10 cellular contexts compared by ENCODE assay signal in the genomic region with DNA sequence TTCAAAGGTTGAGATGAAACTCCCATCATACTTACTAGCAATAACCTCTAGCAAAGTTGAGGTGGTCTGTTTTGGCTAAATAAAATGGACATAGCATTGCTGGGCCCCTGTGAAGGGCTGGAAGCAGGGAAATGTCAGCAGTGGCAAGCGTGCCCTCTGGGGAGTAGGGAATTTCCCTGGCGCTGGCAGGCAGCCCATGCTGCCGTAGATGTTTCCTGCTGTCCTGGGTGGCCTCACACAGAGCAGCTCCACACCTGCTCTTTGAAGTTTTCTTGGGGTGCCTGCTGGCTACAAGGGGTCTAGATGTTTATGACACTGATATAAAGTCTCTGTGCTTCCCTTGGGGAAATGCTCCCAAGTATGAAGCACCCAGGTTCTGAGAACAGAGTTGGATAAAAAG. TPM values are rescaled to one million over a fixed set of nuclear protein-coding genes. Genes with fewer than 3 reads are reported as not detected.
A peak's percentile ranks its signal among the peaks of the same experiment; 100 is the strongest.
DNase-seq lines count a peak whose midpoint lies in the region; ATAC-seq, FAIRE-seq and TF ChIP-seq lines count a peak whose summit lies in the region.
"Had no signal": no experiment of that assay in that cellular context is flagged by ENCODE, and none has a peak within 500 bp of the region (broad histone marks: within the 10 kb centered on the region; RNA-seq: fewer than 3 reads in every experiment).

No MANE protein-coding gene starts in this region.

- no peak overlapping the region for H2BK5ac ChIP-seq in mesenchymal stem cell (ENCODE audit: low read depth, low read length, poor library complexity, severe bottlenecking)

- H3K27me3 Mint-ChIP-seq in activated naive CD4-positive, alpha-beta T cell treated with anti-CD3 and anti-CD28 coated beads for 36 hours (ENCODE audit: low read depth) = no peaks in the 10 kb centered on the region
- H3K27me3 Mint-ChIP-seq in activated naive CD4-positive, alpha-beta T cell treated with anti-CD3 and anti-CD28 coated beads, Interleukin-2, amount 10 ng/mL, durations not matched to agents 7 days and 5 days = no peaks in the 10 kb centered on the region
- H3K27me3 Mint-ChIP-seq: type B pancreatic cell had no signal

- no peak for TF ChIP-seq CTCF in thoracic aorta (IDR thresholded peaks at IDR 0.05)
- TF ChIP-seq CTCF in kidney (IDR thresholded peaks at IDR 0.05; ENCODE audit: borderline replicate concordance, extremely low read depth, insufficient read depth) = no peak

- H3K4me3 ChIP-seq in SK-N-MC (peak overlapping the region; percentile 2; the same call in 1 of the 2 replicates), thoracic aorta (no peak overlapping the region), kidney (ENCODE audit: low read length in 2 of 2) (no peak overlapping the region), mesenchymal stem cell (ENCODE audit: insufficient read depth in 1 of 2, low read depth in 1 of 2, low read length in 2 of 2) (no peak overlapping the region)
- H3K4me3 ChIP-seq: skin epidermis had no signal

- no peak overlapping the region for H3K9ac ChIP-seq in SK-N-MC (ENCODE audit: insufficient read length)
- H3K9ac ChIP-seq in kidney (ENCODE audit: low read length in 2 of 2) = no peak overlapping the region
- no peak overlapping the region for H3K9ac ChIP-seq in mesenchymal stem cell (ENCODE audit: low read length)

- no peak for FAIRE-seq in kidney (lab: Jason Lieb, UNC)

- H3K27ac Mint-ChIP-seq in activated naive CD4-positive, alpha-beta T cell treated with anti-CD3 and anti-CD28 coated beads for 36 hours = peak overlapping the region; percentile 70
- H3K27ac Mint-ChIP-seq in activated naive CD4-positive, alpha-beta T cell treated with anti-CD3 and anti-CD28 coated beads, Interleukin-2, amount 10 ng/mL, durations not matched to agents 7 days and 5 days = no peak overlapping the region
- H3K27ac Mint-ChIP-seq: type B pancreatic cell had no signal

- H3K4me3 Mint-ChIP-seq in activated naive CD4-positive, alpha-beta T cell treated with anti-CD3 and anti-CD28 coated beads for 36 hours = peak overlapping the region; percentile 13
- H3K4me3 Mint-ChIP-seq in activated naive CD4-positive, alpha-beta T cell treated with anti-CD3 and anti-CD28 coated beads, Interleukin-2, amount 10 ng/mL, durations not matched to agents 7 days and 5 days = no peak overlapping the region
- H3K4me3 Mint-ChIP-seq: type B pancreatic cell had no signal

- peak; percentile 74 for DNase-seq in activated naive CD4-positive, alpha-beta T cell treated with anti-CD3 and anti-CD28 coated beads for 36 hours
- no peak for DNase-seq in activated naive CD4-positive, alpha-beta T cell treated with anti-CD3 and anti-CD28 coated beads, Interleukin-2, amount 10 ng/mL, durations not matched to agents 7 days and 5 days
- DNase-seq in SK-N-MC (ENCODE audit: low read depth, low spot score) = no peak
- peak; percentile 66 for DNase-seq in glomerular visceral epithelial cell (ENCODE audit: extremely low spot score)
- DNase-seq in thoracic aorta (ENCODE audit: low spot score) = no peak
- DNase-seq in kidney = no peak
- no peak for DNase-seq in mesenchymal stem cell

- H3K36me3 ChIP-seq in SK-N-MC (ENCODE audit: insufficient read depth, low read length) (peaks cover 10% of the 10 kb centered on the region; the same call in 1 of the 2 replicates), thoracic aorta (no peaks in the 10 kb centered on the region), kidney (ENCODE audit: control insufficient read depth in 1 of 2, insufficient read depth in 2 of 2, low read length in 2 of 2) (no peaks in the 10 kb centered on the region), mesenchymal stem cell (ENCODE audit: control insufficient read depth in 1 of 2, insufficient read depth in 2 of 2, low read depth in 1 of 2, low read length in 2 of 2) (peaks cover 0 to 6% of the 10 kb centered on the region in 2 experiments)

- CTCF ChIA-PET in activated naive CD4-positive, alpha-beta T cell treated with anti-CD3 and anti-CD28 coated beads for 36 hours (lab: Charles Lee) = interaction anchor here (0.8 to 6.7 kb wide), 3 partner anchors 15 to 26 kb away, joined by 3 to 50 read pairs (median 8); no protein-coding TSS in a partner anchor
- CTCF ChIA-PET in activated naive CD4-positive, alpha-beta T cell treated with anti-CD3 and anti-CD28 coated beads, Interleukin-2, amount 10 ng/mL, durations not matched to agents 7 days and 5 days (lab: Charles Lee) = interaction anchor here (1.5 kb wide), 1 partner anchor 33 kb away, joined by 10 read pairs; no protein-coding TSS in a partner anchor

- peaks cover 24% of the 10 kb centered on the region for H3K79me1 ChIP-seq in mesenchymal stem cell (replicated peaks; ENCODE audit: low read length, poor library complexity, severe bottlenecking)

- no peak overlapping the region for H2AK5ac ChIP-seq in mesenchymal stem cell (ENCODE audit: low read length, severe bottlenecking)

- H3K18ac ChIP-seq in mesenchymal stem cell (ENCODE audit: low read depth in 1 of 2, low read length in 2 of 2) = no peak overlapping the region

- H3K36me3 Mint-ChIP-seq in activated naive CD4-positive, alpha-beta T cell treated with anti-CD3 and anti-CD28 coated beads for 36 hours (ENCODE audit: low read depth) = peaks cover 2% of the 10 kb centered on the region
- H3K36me3 Mint-ChIP-seq in activated naive CD4-positive, alpha-beta T cell treated with anti-CD3 and anti-CD28 coated beads, Interleukin-2, amount 10 ng/mL, durations not matched to agents 7 days and 5 days = peaks cover 6% of the 10 kb centered on the region
- H3K36me3 Mint-ChIP-seq: type B pancreatic cell had no signal

- no peaks in the 10 kb centered on the region for H3K27me3 ChIP-seq in thoracic aorta (replicated peaks; ENCODE audit: insufficient read depth)
- no peaks in the 10 kb centered on the region for H3K27me3 ChIP-seq in mesenchymal stem cell (ENCODE audit: control insufficient read depth in 1 of 2, insufficient read depth in 1 of 2, low read length in 2 of 2)

- no peak overlapping the region for H4K91ac ChIP-seq in mesenchymal stem cell (ENCODE audit: low read length)

- no peak overlapping the region for H3K14ac ChIP-seq in mesenchymal stem cell (ENCODE audit: low read length in 2 of 2)

- H3K9me3 Mint-ChIP-seq in activated naive CD4-positive, alpha-beta T cell treated with anti-CD3 and anti-CD28 coated beads for 36 hours = peaks cover 1% of the 10 kb centered on the region
- H3K9me3 Mint-ChIP-seq in activated naive CD4-positive, alpha-beta T cell treated with anti-CD3 and anti-CD28 coated beads, Interleukin-2, amount 10 ng/mL, durations not matched to agents 7 days and 5 days = no peaks in the 10 kb centered on the region
- H3K9me3 Mint-ChIP-seq: type B pancreatic cell had no signal

- H2AFZ ChIP-seq in mesenchymal stem cell (ENCODE audit: low read depth, low read length) = no peak overlapping the region

- 81% methylated on average over 3 of the region's 3 CpGs for WGBS in mesenchymal stem cell

- no peak overlapping the region for H2BK12ac ChIP-seq in mesenchymal stem cell (ENCODE audit: low read length in 2 of 2)

- peaks cover 5% of the 10 kb centered on the region; the same call in 1 of the 2 replicates for H3K9me3 ChIP-seq in SK-N-MC (ENCODE audit: low read depth, low read length)
- H3K9me3 ChIP-seq in thoracic aorta = no peaks in the 10 kb centered on the region
- no peaks in the 10 kb centered on the region for H3K9me3 ChIP-seq in kidney (ENCODE audit: control insufficient read depth in 1 of 2, low read length in 2 of 2)
- H3K9me3 ChIP-seq in mesenchymal stem cell (ENCODE audit: control insufficient read depth, low read length) = no peaks in the 10 kb centered on the region

- intact Hi-C loops in activated naive CD4-positive, alpha-beta T cell treated with anti-CD3 and anti-CD28 coated beads for 36 hours (cut with micrococcal nuclease) = loop anchor here (2.0 kb wide), 1 partner anchor 26 kb away; no protein-coding TSS in a partner anchor
- intact Hi-C loops in kidney (cut with DNase I) = no loop called here

- no peak overlapping the region for H3K4ac ChIP-seq in mesenchymal stem cell (ENCODE audit: low read depth in 1 of 2, low read length in 2 of 2)

- H2BK120ac ChIP-seq in mesenchymal stem cell (ENCODE audit: low read depth, low read length) = no peak overlapping the region

- H3K4me1 Mint-ChIP-seq in activated naive CD4-positive, alpha-beta T cell treated with anti-CD3 and anti-CD28 coated beads for 36 hours (ENCODE audit: low read depth) = peaks cover 61% of the 10 kb centered on the region
- H3K4me1 Mint-ChIP-seq in activated naive CD4-positive, alpha-beta T cell treated with anti-CD3 and anti-CD28 coated beads, Interleukin-2, amount 10 ng/mL, durations not matched to agents 7 days and 5 days = peaks cover 70% of the 10 kb centered on the region

- H3K23ac ChIP-seq in mesenchymal stem cell (ENCODE audit: low read length in 2 of 2) = no peak overlapping the region

- H3K27ac ChIP-seq in SK-N-MC (peak overlapping the region; percentile 100), thoracic aorta (peak overlapping the region; percentile 4 to 29), kidney (ENCODE audit: low read depth in 2 of 2, low read length in 2 of 2) (no peak overlapping the region), mesenchymal stem cell (ENCODE audit: low read length, poor library complexity, severe bottlenecking) (no peak overlapping the region)

- H4K8ac ChIP-seq in mesenchymal stem cell (ENCODE audit: low read length) = no peak overlapping the region

- no peak overlapping the region for H2BK15ac ChIP-seq in mesenchymal stem cell (ENCODE audit: low read depth, poor library complexity, severe bottlenecking)

- no peak for ATAC-seq in thoracic aorta (ENCODE audit: insufficient number of reproducible peaks, low FRiP score, low read depth)
- no peak for ATAC-seq in HG02852 (IDR thresholded peaks at IDR 0.05; ENCODE audit: unreplicated experiment)

- H3K4me1 ChIP-seq in thoracic aorta (ENCODE audit: control insufficient read depth in 1 of 2, low read depth in 2 of 2) (peaks cover 54 to 87% of the 10 kb centered on the region in 2 donors), kidney (ENCODE audit: control insufficient read depth in 1 of 2, insufficient read depth in 1 of 2, low read depth in 1 of 2, low read length in 2 of 2) (peaks cover 7 to 20% of the 10 kb centered on the region in 2 donors), mesenchymal stem cell (ENCODE audit: control insufficient read depth, insufficient read depth, low read depth, low read length) (peaks cover 20% of the 10 kb centered on the region)

- H3K4me2 ChIP-seq in mesenchymal stem cell (ENCODE audit: low read length, poor library complexity, severe bottlenecking) = no peak overlapping the region

RNA-seq across cellular contexts. Expression of gene ADARB1, which starts 30.2 kb away (rescaled TPM):
- 10 to 100 TPM; 30.1 to 33.3 TPM for total RNA-seq in activated naive CD4-positive, alpha-beta T cell treated with anti-CD3 and anti-CD28 coated beads for 36 hours
- total RNA-seq in thoracic aorta (100 to 1,000 TPM; 124 to 201 TPM), kidney (34.9 TPM)
- 6.7 TPM for polyA plus RNA-seq in kidney (ENCODE audit: insufficient read depth, low read depth, low replicate concordance)
- 4.7 TPM for polyA plus RNA-seq in mesenchymal stem cell (2013, experiment 1 of 2)
- polyA plus RNA-seq in mesenchymal stem cell (2013, experiment 2 of 2) = 5.0 TPM

Comparison
In these comparisons a context has a peak if more than half of its experiments do, and no peak if none do; other contexts are left out.
1. DNase-seq: peak in activated naive CD4-positive, alpha-beta T cell treated with anti-CD3 and anti-CD28 coated beads for 36 hours (single experiment) and glomerular visceral epithelial cell (single experiment); none in activated naive CD4-positive, alpha-beta T cell treated with anti-CD3 and anti-CD28 coated beads, Interleukin-2, amount 10 ng/mL, durations not matched to agents 7 days and 5 days (single experiment), SK-N-MC (single experiment), thoracic aorta (single experiment), kidney (single experiment) and mesenchymal stem cell (single experiment).
2. H3K27ac ChIP-seq: peak in SK-N-MC (single experiment) and thoracic aorta (2 of 2); none in kidney (0 of 2) and mesenchymal stem cell (single experiment).